8 cellular contexts compared by ENCODE assay signal in the genomic region with DNA sequence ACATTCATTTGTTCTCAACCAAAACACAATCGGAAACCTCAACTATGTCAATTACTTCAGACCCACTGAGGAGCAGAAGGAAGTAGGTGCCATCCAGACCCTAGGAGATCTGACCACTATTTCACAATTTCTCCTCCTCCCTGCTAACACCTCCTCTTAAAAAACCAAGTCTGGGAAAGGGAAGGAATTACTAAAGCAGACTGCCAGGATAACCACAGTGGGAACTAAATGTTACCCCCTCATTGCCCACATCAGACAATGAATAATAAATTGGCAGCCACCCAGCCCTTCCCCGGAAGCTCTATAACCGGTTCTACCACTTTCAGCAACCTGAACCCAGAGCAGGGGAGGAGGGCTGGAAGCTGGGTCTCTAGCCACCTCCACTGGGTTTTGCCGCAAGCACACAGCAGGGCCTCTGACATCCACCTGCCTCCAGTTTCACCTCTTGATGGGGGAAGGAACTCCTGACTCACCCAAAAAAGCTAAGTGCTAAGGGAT. TPM values are rescaled to one million over a fixed set of nuclear protein-coding genes. Genes with fewer than 3 reads are reported as not detected.
DNase-seq lines count a peak whose midpoint lies in the region; ATAC-seq, FAIRE-seq and TF ChIP-seq lines count a peak whose summit lies in the region.

No MANE protein-coding gene starts in this region.

- FAIRE-seq in HepG2 (lab: Jason Lieb, UNC), result no peak

- TF ChIP-seq EP300 in HepG2 (IDR thresholded peaks at IDR 0.05; ENCODE audit: low read depth in 2 of 2, low read length in 2 of 2) (no peak), HepG2 (CRISPR knock-in tag; IDR thresholded peaks at IDR 0.05; ENCODE audit: borderline replicate concordance) (no peak), tibial nerve (IDR thresholded peaks at IDR 0.05) (no peak)

- H3K27ac ChIP-seq in liver (ENCODE audit: low read depth in 1 of 2, low read length in 2 of 2) (peak overlapping the region in 1 of 2 donors; percentile 10), HepG2 (ENCODE audit: extremely low read length, insufficient read depth, low read length) (no peak overlapping the region), tibial nerve (peak overlapping the region in 3 of 4 donors; percentile 2 to 62 (median 3))

- H3K79me2 ChIP-seq in HepG2 (ENCODE audit: insufficient read depth, low read length), result peaks cover 12% of the 10 kb centered on the region

- H3K4me2 ChIP-seq in HepG2 (ENCODE audit: low read depth, low read length), result no peak overlapping the region

- no TSS peak for BruUV-seq in HepG2 (replicated peaks; lab: Mats Ljungman, UMichigan)

- H3K4me3 ChIP-seq in liver (ENCODE audit: low read depth in 1 of 3, low read length in 3 of 3), result no peak overlapping the region
- H3K4me3 ChIP-seq in HepG2 (replicated peaks in 1 of 3; ENCODE audit: insufficient read depth in 1 of 3, low read depth in 2 of 3, low read length in 3 of 3), result no peak overlapping the region
- no peak overlapping the region for H3K4me3 ChIP-seq in tibial nerve

- TF ChIP-seq RAD21 in liver (IDR thresholded peaks at IDR 0.05), result no peak
- no peak for TF ChIP-seq RAD21 in HepG2 (CRISPR knock-in tag; IDR thresholded peaks at IDR 0.05)

- no peak overlapping the region for H2AFZ ChIP-seq in HepG2 (ENCODE audit: low read length)

- TF ChIP-seq POLR2A in HepG2 (IDR thresholded peaks at IDR 0.05; ENCODE audit: insufficient read depth in 1 of 2, low read depth in 2 of 2, low read length in 2 of 2), result no peak
- no peak for TF ChIP-seq POLR2A in tibial nerve (IDR thresholded peaks at IDR 0.05)

- POLR2A ChIA-PET in HepG2 (lab: Yijun Ruan, JAX), result interaction anchor here (0.6 kb wide), 1 partner anchor 336 kb away, joined by 3 read pairs; no protein-coding TSS in a partner anchor

- TF ChIP-seq CTCF in liver (IDR thresholded peaks at IDR 0.05; ENCODE audit: low read depth, low read length, missing input control) (no peak), HepG2 (CRISPR knock-in tag; IDR thresholded peaks at IDR 0.05) (no peak), tibial nerve (IDR thresholded peaks at IDR 0.05) (no peak)

- in situ Hi-C loops in HepG2 (cut with HindIII; ENCODE audit: extremely low pct_ligation_motif_present, low pct_unique_long_range_greater_than_20kb), result no loop called here

- H3K9me3 ChIP-seq in liver (ENCODE audit: control insufficient read depth in 4 of 4, low read length in 3 of 4) (no peaks in the 10 kb centered on the region), HepG2 (ENCODE audit: low read length) (no peaks in the 10 kb centered on the region), tibial nerve (no peaks in the 10 kb centered on the region)

- H3K9ac ChIP-seq in liver (ENCODE audit: low read depth in 1 of 2, low read length in 2 of 2), result no peak overlapping the region
- no peak overlapping the region for H3K9ac ChIP-seq in HepG2 (ENCODE audit: insufficient read depth, low read depth, low read length)

- H3K36me3 ChIP-seq in liver (ENCODE audit: control insufficient read depth in 4 of 4, insufficient read depth in 3 of 4, low read depth in 1 of 4, low read length in 3 of 4), result peaks cover 0 to 5% (median under 1%) of the 10 kb centered on the region in 4 donors
- H3K36me3 ChIP-seq in HepG2 (replicated peaks in 1 of 2; ENCODE audit: control insufficient read depth in 1 of 2, insufficient read depth in 2 of 2, low read length in 2 of 2), result 0 out of 5 replicates have a peak, but pooled peaks cover 0 to 4% of the 10 kb centered on the region in 2 experiments
- peaks cover 0 to 19% (median 0%) of the 10 kb centered on the region in 3 donors for H3K36me3 ChIP-seq in tibial nerve

- CTCF ChIA-PET in HepG2 (lab: Yijun Ruan, JAX; ENCODE audit: low intra/inter-chr PET ratio, low total read pairs), result no interaction called here

- intact Hi-C loops in HepG2 (cut with micrococcal nuclease; ENCODE audit: unreplicated experiment), result no loop called here

- ATAC-seq in HepG2 (no peak), HG03439 (IDR thresholded peaks at IDR 0.05; ENCODE audit: unreplicated experiment) (no peak)

- no peaks in the 10 kb centered on the region; the same call in 1 of the 2 replicates for H4K20me1 ChIP-seq in HepG2 (ENCODE audit: insufficient read depth, low read length)

- 38% methylated on average over 4 of the region's 4 CpGs for WGBS in liver
- WGBS in HepG2 (ENCODE audit: low lambda C conversion rate), result 95% methylated on average over 4 of the region's 4 CpGs
- 37 to 44% methylated on average over 4 of the region's 4 CpGs for WGBS in tibial nerve, 2 donors

- H3K27me3 ChIP-seq in liver (ENCODE audit: control insufficient read depth in 4 of 4, insufficient read depth in 4 of 4, low read length in 3 of 4) (no peaks in the 10 kb centered on the region), HepG2 (ENCODE audit: control insufficient read depth in 1 of 2, insufficient read depth in 2 of 2, low read length in 2 of 2) (no peaks in the 10 kb centered on the region), tibial nerve (no peaks in the 10 kb centered on the region)

- DNase-seq in HepG2 (ENCODE audit: low spot score) (no peak), SKM-1 (lab: John Stamatoyannopoulos, UW; ENCODE audit: unreplicated experiment) (peak; percentile 50), astrocyte of the hippocampus (ENCODE audit: low read depth, low spot score) (peak; percentile 93), mucosa of gallbladder (ENCODE audit: low spot score) (peak; percentile 85), tibial nerve (ENCODE audit: low spot score in 2 of 2) (no peak), putamen (ENCODE audit: low spot score) (no peak)

- H3K4me1 ChIP-seq in liver (ENCODE audit: control insufficient read depth in 4 of 4, insufficient read depth in 4 of 4, low read length in 3 of 4) (peaks cover 0 to 18% (median 8%) of the 10 kb centered on the region in 4 donors), HepG2 (ENCODE audit: insufficient read depth, low read length) (peaks cover 38% of the 10 kb centered on the region), tibial nerve (peaks cover 0 to 26% (median 6%) of the 10 kb centered on the region in 4 donors)

RNA-seq across cellular contexts. Expression of a gene that starts 17.6 kb away (rescaled TPM):
- total RNA-seq in liver (under 1 TPM; 0.19 to 0.92 TPM), HepG2 (2016; rRNA removed; fragmentation: Illumina TruSeq; extraction: Trizol) (0.34 and 0.51 TPM in 2 replicates), mucosa of gallbladder (1.4 TPM), tibial nerve (under 1 TPM in 1 of 4 donors, not detected in 3; 0.59 TPM)
- polyA plus RNA-seq in liver (under 1 TPM; 0.43 to 0.75 TPM), HepG2 (2011; rRNA removed) (1.0 and 1.1 TPM in 2 replicates)
- total RNA-seq in HepG2 (2016; cell fraction: cytosol; rRNA removed; fragmentation: Illumina TruSeq; extraction: Trizol; ENCODE audit: low read depth), result not detected in 2 replicates
- 0.24 and 0.67 TPM in 2 replicates for total RNA-seq in HepG2 (2016; cell fraction: insoluble cytoplasmic fraction; rRNA removed; fragmentation: Illumina TruSeq; extraction: Trizol)
- 0.12 and 0.14 TPM in 2 replicates for total RNA-seq in HepG2 (2016; cell fraction: membrane; rRNA removed; fragmentation: Illumina TruSeq; extraction: Trizol)
- 0.97 and 1.1 TPM in 2 replicates for total RNA-seq in HepG2 (2016; cell fraction: nucleus; rRNA removed; fragmentation: Illumina TruSeq; extraction: Trizol)
- polyA plus RNA-seq in HepG2 (2011; cell fraction: cytosol; rRNA removed), result 0.38 and 0.59 TPM in 2 replicates
- 2.6 and 3.2 TPM in 2 replicates for polyA plus RNA-seq in HepG2 (2011; cell fraction: nucleus; rRNA removed)
- 1.3 and 1.5 TPM in 2 replicates for polyA plus RNA-seq in HepG2 (2012)
- not detected in 2 replicates for polyA plus RNA-seq in HepG2 (2016; cell fraction: cytosol; fragmentation: Illumina TruSeq; extraction: Trizol; ENCODE audit: low read depth)
- polyA plus RNA-seq in HepG2 (2016; cell fraction: insoluble cytoplasmic fraction; fragmentation: Illumina TruSeq; extraction: Trizol; ENCODE audit: low read depth), result 0.23 and 0.52 TPM in 2 replicates
- polyA plus RNA-seq in HepG2 (2016; cell fraction: membrane; fragmentation: Illumina TruSeq; extraction: Trizol; ENCODE audit: low read depth), result 0.17 and 0.19 TPM in 2 replicates
- 1.7 and 2.1 TPM in 2 replicates for polyA plus RNA-seq in HepG2 (2016; cell fraction: nucleus; fragmentation: Illumina TruSeq; extraction: Trizol; ENCODE audit: insufficient read depth, low read depth)
- polyA minus RNA-seq in HepG2 (2011; rRNA and poly(A)+ RNA removed; ENCODE audit: low replicate concordance), result 1.5 and 2.1 TPM in 2 replicates
- 0.26 and 0.30 TPM in 2 replicates for polyA minus RNA-seq in HepG2 (2011; cell fraction: cytosol; rRNA and poly(A)+ RNA removed)
- 2.8 and 3.6 TPM in 2 replicates for polyA minus RNA-seq in HepG2 (2011; cell fraction: nucleus; rRNA and poly(A)+ RNA removed)

RNA-seq across cellular contexts. Expression of a gene that starts 19.5 kb away (rescaled TPM):
- total RNA-seq in liver (10 to 100 TPM; 10.4 to 41.2 TPM), HepG2 (2016; rRNA removed; fragmentation: Illumina TruSeq; extraction: Trizol) (19.2 and 23.3 TPM in 2 replicates), mucosa of gallbladder (45.5 TPM), tibial nerve (10 to 100 TPM; 19.0 to 48.5 (median 34.2) TPM)
- polyA plus RNA-seq in liver (10 to 100 TPM; 18.4 to 21.0 TPM), HepG2 (2011; rRNA removed) (44.0 and 55.3 TPM in 2 replicates)
- 8.3 and 9.4 TPM in 2 replicates for total RNA-seq in HepG2 (2016; cell fraction: cytosol; rRNA removed; fragmentation: Illumina TruSeq; extraction: Trizol; ENCODE audit: low read depth)
- 18.8 and 22.2 TPM in 2 replicates for total RNA-seq in HepG2 (2016; cell fraction: insoluble cytoplasmic fraction; rRNA removed; fragmentation: Illumina TruSeq; extraction: Trizol)
- total RNA-seq in HepG2 (2016; cell fraction: membrane; rRNA removed; fragmentation: Illumina TruSeq; extraction: Trizol), result 14.4 and 14.9 TPM in 2 replicates
- 20.2 and 21.1 TPM in 2 replicates for total RNA-seq in HepG2 (2016; cell fraction: nucleus; rRNA removed; fragmentation: Illumina TruSeq; extraction: Trizol)
- 40.1 and 40.5 TPM in 2 replicates for polyA plus RNA-seq in HepG2 (2011; cell fraction: cytosol; rRNA removed)
- polyA plus RNA-seq in HepG2 (2011; cell fraction: nucleus; rRNA removed), result 167 and 208 TPM in 2 replicates
- 19.2 and 22.5 TPM in 2 replicates for polyA plus RNA-seq in HepG2 (2012)
- polyA plus RNA-seq in HepG2 (2016; cell fraction: cytosol; fragmentation: Illumina TruSeq; extraction: Trizol; ENCODE audit: low read depth), result 6.8 and 9.0 TPM in 2 replicates
- 21.3 TPM in 2 replicates for polyA plus RNA-seq in HepG2 (2016; cell fraction: insoluble cytoplasmic fraction; fragmentation: Illumina TruSeq; extraction: Trizol; ENCODE audit: low read depth)
- polyA plus RNA-seq in HepG2 (2016; cell fraction: membrane; fragmentation: Illumina TruSeq; extraction: Trizol; ENCODE audit: low read depth), result 11.2 and 14.4 TPM in 2 replicates
- polyA plus RNA-seq in HepG2 (2016; cell fraction: nucleus; fragmentation: Illumina TruSeq; extraction: Trizol; ENCODE audit: insufficient read depth, low read depth), result 60.8 and 65.3 TPM in 2 replicates
- 25.9 and 65.3 TPM in 2 replicates for polyA minus RNA-seq in HepG2 (2011; rRNA and poly(A)+ RNA removed; ENCODE audit: low replicate concordance)
- polyA minus RNA-seq in HepG2 (2011; cell fraction: cytosol; rRNA and poly(A)+ RNA removed), result 7.5 and 9.9 TPM in 2 replicates
- 24.6 and 30.2 TPM in 2 replicates for polyA minus RNA-seq in HepG2 (2011; cell fraction: nucleus; rRNA and poly(A)+ RNA removed)

RNA-seq across cellular contexts. Expression of a gene that starts 19.9 kb away (rescaled TPM):
- 10 to 100 TPM in 1 of 2 donors, 1 to 10 TPM in 1; 10.0 to 13.8 TPM for total RNA-seq in liver
- 10 to 100 TPM; 25.9 to 32.5 TPM for polyA plus RNA-seq in liver
- 26.5 and 30.2 TPM in 2 replicates for total RNA-seq in HepG2 (2016; rRNA removed; fragmentation: Illumina TruSeq; extraction: Trizol)
- 6.4 and 7.8 TPM in 2 replicates for total RNA-seq in HepG2 (2016; cell fraction: cytosol; rRNA removed; fragmentation: Illumina TruSeq; extraction: Trizol; ENCODE audit: low read depth)
- 30.1 and 30.4 TPM in 2 replicates for total RNA-seq in HepG2 (2016; cell fraction: insoluble cytoplasmic fraction; rRNA removed; fragmentation: Illumina TruSeq; extraction: Trizol)
- total RNA-seq in HepG2 (2016; cell fraction: membrane; rRNA removed; fragmentation: Illumina TruSeq; extraction: Trizol), result 7.4 and 8.6 TPM in 2 replicates
- 17.9 and 19.3 TPM in 2 replicates for total RNA-seq in HepG2 (2016; cell fraction: nucleus; rRNA removed; fragmentation: Illumina TruSeq; extraction: Trizol)
- polyA plus RNA-seq in HepG2 (2011; rRNA removed), result 22.2 and 23.0 TPM in 2 replicates
- 25.4 and 31.1 TPM in 2 replicates for polyA plus RNA-seq in HepG2 (2011; cell fraction: cytosol; rRNA removed)
- polyA plus RNA-seq in HepG2 (2011; cell fraction: nucleus; rRNA removed), result 71.0 and 88.9 TPM in 2 replicates
- 15.6 and 17.8 TPM in 2 replicates for polyA plus RNA-seq in HepG2 (2012)
- polyA plus RNA-seq in HepG2 (2016; cell fraction: cytosol; fragmentation: Illumina TruSeq; extraction: Trizol; ENCODE audit: low read depth), result 4.4 TPM in 2 replicates
- polyA plus RNA-seq in HepG2 (2016; cell fraction: insoluble cytoplasmic fraction; fragmentation: Illumina TruSeq; extraction: Trizol; ENCODE audit: low read depth), result 27.5 and 28.1 TPM in 2 replicates
- polyA plus RNA-seq in HepG2 (2016; cell fraction: membrane; fragmentation: Illumina TruSeq; extraction: Trizol; ENCODE audit: low read depth), result 3.8 and 5.1 TPM in 2 replicates
- polyA plus RNA-seq in HepG2 (2016; cell fraction: nucleus; fragmentation: Illumina TruSeq; extraction: Trizol; ENCODE audit: insufficient read depth, low read depth), result 36.5 and 39.9 TPM in 2 replicates
- 9.9 and 24.8 TPM in 2 replicates for polyA minus RNA-seq in HepG2 (2011; rRNA and poly(A)+ RNA removed; ENCODE audit: low replicate concordance)
- 5.3 and 10.7 TPM in 2 replicates for polyA minus RNA-seq in HepG2 (2011; cell fraction: cytosol; rRNA and poly(A)+ RNA removed)
- 27.2 and 33.7 TPM in 2 replicates for polyA minus RNA-seq in HepG2 (2011; cell fraction: nucleus; rRNA and poly(A)+ RNA removed)
- 41.2 TPM for total RNA-seq in mucosa of gallbladder
- 10 to 100 TPM; 23.9 to 61.5 (median 36.3) TPM for total RNA-seq in tibial nerve

RNA-seq across cellular contexts. Expression of a gene that starts 23.5 kb away (rescaled TPM):
- 10 to 100 TPM; 50.5 to 58.7 TPM for total RNA-seq in liver
- 100 to 1,000 TPM; 178 to 229 TPM for polyA plus RNA-seq in liver
- 92.4 and 93.1 TPM in 2 replicates for total RNA-seq in HepG2 (2016; rRNA removed; fragmentation: Illumina TruSeq; extraction: Trizol)
- 106 and 198 TPM in 2 replicates for total RNA-seq in HepG2 (2016; cell fraction: cytosol; rRNA removed; fragmentation: Illumina TruSeq; extraction: Trizol; ENCODE audit: low read depth)
- 92.8 and 98.5 TPM in 2 replicates for total RNA-seq in HepG2 (2016; cell fraction: insoluble cytoplasmic fraction; rRNA removed; fragmentation: Illumina TruSeq; extraction: Trizol)
- 116 and 181 TPM in 2 replicates for total RNA-seq in HepG2 (2016; cell fraction: membrane; rRNA removed; fragmentation: Illumina TruSeq; extraction: Trizol)
- total RNA-seq in HepG2 (2016; cell fraction: nucleus; rRNA removed; fragmentation: Illumina TruSeq; extraction: Trizol), result 33.3 and 38.5 TPM in 2 replicates
- 51.5 and 55.8 TPM in 2 replicates for polyA plus RNA-seq in HepG2 (2011; rRNA removed)
- 71.1 and 107 TPM in 2 replicates for polyA plus RNA-seq in HepG2 (2011; cell fraction: cytosol; rRNA removed)
- polyA plus RNA-seq in HepG2 (2011; cell fraction: nucleus; rRNA removed), result 36.7 and 39.2 TPM in 2 replicates
- polyA plus RNA-seq in HepG2 (2012), result 23.3 and 24.8 TPM in 2 replicates
- 113 and 197 TPM in 2 replicates for polyA plus RNA-seq in HepG2 (2016; cell fraction: cytosol; fragmentation: Illumina TruSeq; extraction: Trizol; ENCODE audit: low read depth)
- 83.4 and 86.6 TPM in 2 replicates for polyA plus RNA-seq in HepG2 (2016; cell fraction: insoluble cytoplasmic fraction; fragmentation: Illumina TruSeq; extraction: Trizol; ENCODE audit: low read depth)
- 98.6 and 148 TPM in 2 replicates for polyA plus RNA-seq in HepG2 (2016; cell fraction: membrane; fragmentation: Illumina TruSeq; extraction: Trizol; ENCODE audit: low read depth)
- polyA plus RNA-seq in HepG2 (2016; cell fraction: nucleus; fragmentation: Illumina TruSeq; extraction: Trizol; ENCODE audit: insufficient read depth, low read depth), result 46.0 and 55.2 TPM in 2 replicates
- 37.3 and 70.3 TPM in 2 replicates for polyA minus RNA-seq in HepG2 (2011; rRNA and poly(A)+ RNA removed; ENCODE audit: low replicate concordance)
- polyA minus RNA-seq in HepG2 (2011; cell fraction: cytosol; rRNA and poly(A)+ RNA removed), result 16.0 and 18.6 TPM in 2 replicates
- polyA minus RNA-seq in HepG2 (2011; cell fraction: nucleus; rRNA and poly(A)+ RNA removed), result 13.9 and 15.3 TPM in 2 replicates
- 33.1 TPM for total RNA-seq in mucosa of gallbladder
- 10 to 100 TPM; 24.5 to 49.4 (median 44.1) TPM for total RNA-seq in tibial nerve

RNA-seq across cellular contexts. Expression of a gene that starts 32.3 kb away (rescaled TPM):
- total RNA-seq in liver (10 to 100 TPM; 27.5 to 32.5 TPM), HepG2 (2016; rRNA removed; fragmentation: Illumina TruSeq; extraction: Trizol) (10.5 and 19.5 TPM in 2 replicates), mucosa of gallbladder (41.1 TPM), tibial nerve (10 to 100 TPM; 26.7 to 41.1 (median 39.1) TPM)
- polyA plus RNA-seq in liver (10 to 100 TPM; 27.8 to 33.8 TPM), HepG2 (2011; rRNA removed) (16.8 and 18.2 TPM in 2 replicates)
- 18.0 and 20.7 TPM in 2 replicates for total RNA-seq in HepG2 (2016; cell fraction: cytosol; rRNA removed; fragmentation: Illumina TruSeq; extraction: Trizol; ENCODE audit: low read depth)
- 7.9 and 18.6 TPM in 2 replicates for total RNA-seq in HepG2 (2016; cell fraction: insoluble cytoplasmic fraction; rRNA removed; fragmentation: Illumina TruSeq; extraction: Trizol)
- total RNA-seq in HepG2 (2016; cell fraction: membrane; rRNA removed; fragmentation: Illumina TruSeq; extraction: Trizol), result 10.4 and 11.1 TPM in 2 replicates
- total RNA-seq in HepG2 (2016; cell fraction: nucleus; rRNA removed; fragmentation: Illumina TruSeq; extraction: Trizol), result 22.7 and 25.4 TPM in 2 replicates
- 17.5 and 19.5 TPM in 2 replicates for polyA plus RNA-seq in HepG2 (2011; cell fraction: cytosol; rRNA removed)
- polyA plus RNA-seq in HepG2 (2011; cell fraction: nucleus; rRNA removed), result 16.1 and 22.7 TPM in 2 replicates
- polyA plus RNA-seq in HepG2 (2012), result 19.5 and 21.1 TPM in 2 replicates
- polyA plus RNA-seq in HepG2 (2016; cell fraction: cytosol; fragmentation: Illumina TruSeq; extraction: Trizol; ENCODE audit: low read depth), result 5.8 and 6.1 TPM in 2 replicates
- 15.7 and 17.8 TPM in 2 replicates for polyA plus RNA-seq in HepG2 (2016; cell fraction: insoluble cytoplasmic fraction; fragmentation: Illumina TruSeq; extraction: Trizol; ENCODE audit: low read depth)
- 11.2 and 11.3 TPM in 2 replicates for polyA plus RNA-seq in HepG2 (2016; cell fraction: membrane; fragmentation: Illumina TruSeq; extraction: Trizol; ENCODE audit: low read depth)
- 60.2 and 62.0 TPM in 2 replicates for polyA plus RNA-seq in HepG2 (2016; cell fraction: nucleus; fragmentation: Illumina TruSeq; extraction: Trizol; ENCODE audit: insufficient read depth, low read depth)
- polyA minus RNA-seq in HepG2 (2011; rRNA and poly(A)+ RNA removed; ENCODE audit: low replicate concordance), result 12.7 and 29.0 TPM in 2 replicates
- 12.9 and 13.8 TPM in 2 replicates for polyA minus RNA-seq in HepG2 (2011; cell fraction: cytosol; rRNA and poly(A)+ RNA removed)
- polyA minus RNA-seq in HepG2 (2011; cell fraction: nucleus; rRNA and poly(A)+ RNA removed), result 10.2 and 11.7 TPM in 2 replicates

Comparison
In these comparisons a context has a peak if more than half of its experiments do, and no peak if none do; other contexts are left out.
1. DNase-seq: peak in SKM-1 (single experiment), astrocyte of the hippocampus (single experiment) and mucosa of gallbladder (single experiment); none in HepG2 (single experiment), tibial nerve (0 of 2) and putamen (single experiment).